In genomic region chr19:35994868-35995654, GRCh38 we compare ENCODE assay signal across 1 cellular context.
TF ChIP-seq lines count a peak whose summit lies in the region.

SDHAF1 (plus strand) TSS chr19:35995188; CDS start chr19:35995275, 87 bp downstream.

TF ChIP-seq in HEK293, 187 proteins besides CTCF, POLR2A, EP300 and RAD21 (continued from another document):
- TF ChIP-seq ZNF518A (tag by site-specific recombination; conservative IDR thresholded peaks at IDR 0.05; ENCODE audit: low read depth) (peak; percentile 70), PRDM4 (tag by site-specific recombination; IDR thresholded peaks at IDR 0.05) (peak; percentile 61), ZNF133 (tag by site-specific recombination; IDR thresholded peaks at IDR 0.05) (no peak), ZBTB8A (tag by site-specific recombination; IDR thresholded peaks at IDR 0.05) (peak; percentile 97), ZNF324 (tag by site-specific recombination; IDR thresholded peaks at IDR 0.05) (peak; percentile 69), BCL11A (tag by site-specific recombination; IDR thresholded peaks at IDR 0.05; ENCODE audit: low read depth) (peak; percentile 99), ZNF558 (tag by site-specific recombination; IDR thresholded peaks at IDR 0.05) (0 out of 2 replicates have a peak, but pooled peaks have one; percentile 0), ZNF501 (tag by site-specific recombination; IDR thresholded peaks at IDR 0.05) (peak; percentile 89), EGR2 (tag by site-specific recombination; IDR thresholded peaks at IDR 0.05; ENCODE audit: low read depth) (peak; percentile 94), ZSCAN30 (tag by site-specific recombination; IDR thresholded peaks at IDR 0.05) (peak; percentile 93), ZNF76 (tag by site-specific recombination; IDR thresholded peaks at IDR 0.05; ENCODE audit: borderline replicate concordance, low read depth) (peak; percentile 82; the same call in 1 of the 2 replicates), YY1 (tag by site-specific recombination; IDR thresholded peaks at IDR 0.05) (peak; percentile 83), SCRT2 (tag by site-specific recombination; IDR thresholded peaks at IDR 0.05) (peak; percentile 65; the same call in 1 of the 2 replicates), BCL11B (tag by site-specific recombination; IDR thresholded peaks at IDR 0.05; ENCODE audit: low read depth) (peak; percentile 99), KLF7 (tag by site-specific recombination; IDR thresholded peaks at IDR 0.05; ENCODE audit: borderline replicate concordance) (0 out of 2 replicates have a peak, but pooled peaks have one; percentile 4), REPIN1 (tag by site-specific recombination; IDR thresholded peaks at IDR 0.05; ENCODE audit: low read depth) (peak; percentile 67; the same call in 1 of the 2 replicates), ZNF692 (tag by site-specific recombination; IDR thresholded peaks at IDR 0.05) (peak; percentile 88), INSM2 (tag by site-specific recombination; IDR thresholded peaks at IDR 0.05) (peak; percentile 57; the same call in 1 of the 2 replicates), ZXDB (tag by site-specific recombination; IDR thresholded peaks at IDR 0.05) (peak; percentile 81; the same call in 1 of the 2 replicates), ZNF792 (tag by site-specific recombination; IDR thresholded peaks at IDR 0.05) (peak; percentile 9; the same call in 1 of the 2 replicates), ZSCAN16 (tag by site-specific recombination; IDR thresholded peaks at IDR 0.05) (peak; percentile 80; the same call in 1 of the 2 replicates), ZNF221 (tag by site-specific recombination; IDR thresholded peaks at IDR 0.05; ENCODE audit: borderline replicate concordance) (0 out of 2 replicates have a peak, but pooled peaks have one; percentile 66), ZNF24 (tag by site-specific recombination; IDR thresholded peaks at IDR 0.05) (0 out of 2 replicates have a peak, but pooled peaks have one; percentile 11), ZBTB1 (tag by site-specific recombination; IDR thresholded peaks at IDR 0.05) (0 out of 2 replicates have a peak, but pooled peaks have one; percentile 32), MZF1 (tag by site-specific recombination; IDR thresholded peaks at IDR 0.05; ENCODE audit: borderline replicate concordance) (peak; percentile 59; the same call in 1 of the 2 replicates), IKZF3 (tag by site-specific recombination; IDR thresholded peaks at IDR 0.05) (0 out of 2 replicates have a peak, but pooled peaks have one; percentile 40), YY2 (tag by site-specific recombination; IDR thresholded peaks at IDR 0.05) (peak; percentile 87), PRDM10 (tag by site-specific recombination; IDR thresholded peaks at IDR 0.05) (peak; percentile 97), ZNF341 (tag by site-specific recombination; IDR thresholded peaks at IDR 0.05; ENCODE audit: low read depth) (peak; percentile 95), ZNF169 (tag by site-specific recombination; IDR thresholded peaks at IDR 0.05) (peak; percentile 56; the same call in 1 of the 2 replicates), ZNF707 (tag by site-specific recombination; IDR thresholded peaks at IDR 0.05) (no peak), ZNF423 (tag by site-specific recombination; IDR thresholded peaks at IDR 0.05) (no peak), ZNF677 (tag by site-specific recombination; IDR thresholded peaks at IDR 0.05) (0 out of 2 replicates have a peak, but pooled peaks have one; percentile 49), SP2 (tag by site-specific recombination; IDR thresholded peaks at IDR 0.05) (peak; percentile 99), ZNF239 (tag by site-specific recombination; IDR thresholded peaks at IDR 0.05) (no peak), GLI2 (tag by site-specific recombination; IDR thresholded peaks at IDR 0.05; ENCODE audit: borderline replicate concordance, low read depth) (no peak), PRDM6 (tag by site-specific recombination; IDR thresholded peaks at IDR 0.05) (no peak), ZNF645 (tag by site-specific recombination; IDR thresholded peaks at IDR 0.05) (no peak; the same call in 1 of the 2 replicates), ZNF629 (tag by site-specific recombination; IDR thresholded peaks at IDR 0.05) (peak; percentile 97), ZNF366 (tag by site-specific recombination; conservative IDR thresholded peaks at IDR 0.05) (peak; percentile 89), ZFHX2 (tag by site-specific recombination; conservative IDR thresholded peaks at IDR 0.05) (peak; percentile 97)
